Comparison of ENCODE assay signal across 29 cellular contexts in genomic region chr9:121239071-121239470, GRCh38.
"Had no signal": no experiment of that assay in that cellular context is flagged by ENCODE, and none has a peak within 500 bp of the region (broad histone marks: within the 10 kb centered on the region; RNA-seq: fewer than 3 reads in every experiment).

No MANE protein-coding gene starts in this region.

- FAIRE-seq: RCC 7860 had no signal

- H3K27ac ChIP-seq: brain microvascular endothelial cell, PC-9, RWPE1, VCaP had no signal

- H2AFZ ChIP-seq: PC-9 had no signal

- H3K9me3 ChIP-seq: MG63 had no signal

- DNase-seq: activated B cell treated with CpG ODN at 0.5 μM for 24 hours; activated CD4-positive, alpha-beta memory T cell treated with anti-CD3 and anti-CD28 coated beads for 36 hours; activated CD4-positive, alpha-beta T cell treated with anti-CD3 and anti-CD28 coated beads for 4 hours; activated CD4-positive, alpha-beta T cell treated with anti-CD3 and anti-CD28 coated beads, Interleukin-2, amount 50 U/mL, for 1 hour; activated CD4-positive, CD25-positive, alpha-beta regulatory T cell treated with anti-CD3 and anti-CD28 coated beads, Interleukin-2, amount 50 U/mL, for 72 hours; activated CD8-positive, alpha-beta memory T cell treated with anti-CD3 and anti-CD28 coated beads, Interleukin-2, amount 50 U/mL, for 4 hours; activated naive CD4-positive, alpha-beta T cell treated with anti-CD3 and anti-CD28 coated beads, Interleukin-2, amount 10 ng/mL, durations not matched to agents 7 days and 5 days; activated naive CD8-positive, alpha-beta T cell treated with anti-CD3 and anti-CD28 coated beads, Interleukin-2, amount 50 U/mL, for 24 hours; activated T-cell treated with anti-CD3 and anti-CD28 coated beads for 4 hours; activated T-cell treated with anti-CD3 and anti-CD28 coated beads, Interleukin-2, amount 50 U/mL, for 4 hours; anterior cingulate cortex; brain microvascular endothelial cell; central memory CD4-positive, alpha-beta T cell; MG63; NCI-H1092; NCI-H1436 treated with DMSO at 0.1 percent for 48 hours; NCI-H1694 treated with DMSO at 0.1 percent for 48 hours; NCI-H2029; NCI-H2107; NCI-H2171; NCI-H510A; NCI-H526; PC-9; SIG-M5; T-cell; T-helper 17 cell had no signal

- H3K36me3 ChIP-seq: brain microvascular endothelial cell, MG63 had no signal

- H3K27me3 ChIP-seq: brain microvascular endothelial cell, MG63 had no signal

- H3K4me3 ChIP-seq: MG63, PC-9 had no signal

- H3K4me2 ChIP-seq: PC-9 had no signal
